9 cellular contexts compared by ENCODE assay signal in the genomic region with DNA sequence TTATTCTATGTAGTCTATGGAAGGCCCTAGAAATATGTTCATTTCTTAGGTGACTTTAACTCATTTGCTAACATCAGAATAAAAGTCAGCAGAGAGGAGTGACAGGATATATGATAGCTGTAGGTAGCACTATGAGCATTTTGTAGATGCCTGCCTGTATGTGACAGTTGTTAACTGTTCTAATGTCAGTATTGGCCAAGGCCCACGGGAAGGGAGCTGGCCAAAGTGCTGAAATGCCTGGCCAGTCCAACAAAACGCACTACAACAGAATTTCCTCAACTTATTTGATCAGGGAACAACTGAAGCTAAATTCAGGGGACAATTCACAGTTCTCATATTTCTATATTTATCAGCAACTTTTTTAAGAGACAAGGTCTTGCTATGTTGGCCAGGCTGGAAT. TPM values are rescaled to one million over a fixed set of nuclear protein-coding genes. Genes with fewer than 3 reads are reported as not detected.
DNase-seq lines count a peak whose midpoint lies in the region; ATAC-seq, FAIRE-seq and TF ChIP-seq lines count a peak whose summit lies in the region.
"Had no signal": no experiment of that assay in that cellular context is flagged by ENCODE, and none has a peak within 500 bp of the region (broad histone marks: within the 10 kb centered on the region; RNA-seq: fewer than 3 reads in every experiment).

No MANE protein-coding gene starts in this region.

- DNase-seq in GM20000 (ENCODE audit: low spot score) (peak; percentile 29), NB4 (ENCODE audit: low read depth) (peak; percentile 53), K562 (ENCODE audit: extremely low read depth in 1 of 4, low spot score in 3 of 4) (peak in 2 of 4 experiments; percentile 27 to 41), mucosa of descending colon (peak in 2 of 3 donors; percentile 63 to 77), dorsolateral prefrontal cortex (no peak), NCI-H187 treated with DMSO at 0.1 percent for 48 hours (lab: John Stamatoyannopoulos, UW) (no peak)
- no peak for DNase-seq in CD4-positive, alpha-beta T cell
- DNase-seq: effector CD8-positive, alpha-beta T cell; NCI-H1417 treated with DMSO at 0.1 percent for 48 hours had no signal

- 0% methylated on average over 2 of the region's 2 CpGs for WGBS in K562 (ENCODE audit: insufficient coverage, low coverage, missing lambda C conversion rate)

- no peak overlapping the region for H3K4me3 ChIP-seq in NB4 (ENCODE audit: low read depth, low read length)
- no peak overlapping the region for H3K4me3 ChIP-seq in K562
- no peak overlapping the region for H3K4me3 ChIP-seq in mucosa of descending colon
- no peak overlapping the region for H3K4me3 ChIP-seq in dorsolateral prefrontal cortex

- H3K9me3 Mint-ChIP-seq in CD4-positive, alpha-beta T cell, result no peaks in the 10 kb centered on the region

- H3K4me1 ChIP-seq in K562 (replicated peaks in 1 of 2; ENCODE audit: control insufficient read depth in 2 of 2, insufficient read depth in 2 of 2, low read length in 2 of 2), result no peaks in the 10 kb centered on the region
- H3K4me1 ChIP-seq in mucosa of descending colon (ENCODE audit: low read depth), result no peaks in the 10 kb centered on the region

- TF ChIP-seq POLR2A in NB4 (IDR thresholded peaks at IDR 0.05; ENCODE audit: extremely low read depth, insufficient read length) (no peak), K562 (conservative IDR thresholded peaks at IDR 0.05) (no peak)

- ATAC-seq in K562 (peak; percentile 53; the same call in 2 of the 3 replicates), mucosa of descending colon (peak; percentile 83)
- no peak for ATAC-seq in CD4-positive, alpha-beta T cell (ENCODE audit: poor library complexity)

- H3K9me3 ChIP-seq in K562 (replicated peaks; ENCODE audit: control insufficient read depth, insufficient read depth, low read depth, low read length), result no peaks in the 10 kb centered on the region
- no peaks in the 10 kb centered on the region for H3K9me3 ChIP-seq in mucosa of descending colon
- no peaks in the 10 kb centered on the region for H3K9me3 ChIP-seq in CD4-positive, alpha-beta T cell (ENCODE audit: control insufficient read depth, low read length)

- H3K4me3 Mint-ChIP-seq in CD4-positive, alpha-beta T cell, result no peak overlapping the region

- TF ChIP-seq EP300 in K562 (IDR thresholded peaks at IDR 0.05; ENCODE audit: low read length), result no peak

- H3K36me3 ChIP-seq in K562 (ENCODE audit: control insufficient read depth, insufficient read depth, low read length) (no peaks in the 10 kb centered on the region), mucosa of descending colon (ENCODE audit: low read depth) (no peaks in the 10 kb centered on the region)

- H3K27ac ChIP-seq in K562 (ENCODE audit: extremely low read depth, low read depth, low read length), result no peak overlapping the region
- H3K27ac ChIP-seq in dorsolateral prefrontal cortex, result no peak overlapping the region
- H3K27ac ChIP-seq in CD4-positive, alpha-beta T cell (ENCODE audit: low read depth, low read length), result no peak overlapping the region

- no peaks in the 10 kb centered on the region for H3K27me3 ChIP-seq in K562 (ENCODE audit: control insufficient read depth in 2 of 2, insufficient read depth in 2 of 2, low read length in 2 of 2)
- H3K27me3 ChIP-seq in dorsolateral prefrontal cortex, result peaks cover 0 to 16% (median 0%) of the 10 kb centered on the region in 45 donors
- peaks cover 3% of the 10 kb centered on the region for H3K27me3 ChIP-seq in CD4-positive, alpha-beta T cell (ENCODE audit: control insufficient read depth, insufficient read depth, low read length)

- H4K20me1 ChIP-seq in K562 (replicated peaks; ENCODE audit: control insufficient read depth, insufficient read depth, low read length), result no peaks in the 10 kb centered on the region; the same call in 1 of the 2 replicates

- H3K36me3 Mint-ChIP-seq in CD4-positive, alpha-beta T cell (ENCODE audit: low read depth), result no peaks in the 10 kb centered on the region

- intact Hi-C loops in K562 (cut with micrococcal nuclease) (no loop called here), mucosa of descending colon (cut with DNase I, micrococcal nuclease) (no loop called here), dorsolateral prefrontal cortex (cut with DNase I) (no loop called here)
- intact Hi-C loops in CD4-positive, alpha-beta T cell (cut with DNase I, micrococcal nuclease), result no loop called here

- BruUV-seq in K562 (replicated peaks; lab: Mats Ljungman, UMichigan), result no TSS peak

- in situ Hi-C loops in K562 (cut with MboI), result no loop called here

- TF ChIP-seq CTCF in GM20000 (IDR thresholded peaks at IDR 0.05; ENCODE audit: extremely low read depth, missing control alignments) (no peak), NB4 (IDR thresholded peaks at IDR 0.05; ENCODE audit: low read depth, low read length) (no peak), K562 (IDR thresholded peaks at IDR 0.05 in 2 of 3, conservative IDR thresholded peaks at IDR 0.05 in 1 of 3; ENCODE audit: insufficient read depth in 2 of 3, low read depth in 1 of 3, low read length in 3 of 3) (no peak), mucosa of descending colon (IDR thresholded peaks at IDR 0.05) (no peak), dorsolateral prefrontal cortex (IDR thresholded peaks at IDR 0.05 in 54 of 56, conservative IDR thresholded peaks at IDR 0.05 in 2 of 56; ENCODE audit: low read depth in 1 of 56, partially characterized antibody in 56 of 56) (no peak)
- no peak for TF ChIP-seq CTCF in CD4-positive, alpha-beta T cell (IDR thresholded peaks at IDR 0.05)

- no peaks in the 10 kb centered on the region for H3K9me1 ChIP-seq in K562 (ENCODE audit: control insufficient read depth, insufficient read depth, low read length)

- FAIRE-seq in K562 (lab: Jason Lieb, UNC), result peak; percentile 49

- no peak overlapping the region for H3K27ac Mint-ChIP-seq in CD4-positive, alpha-beta T cell

- POLR2A ChIA-PET in K562 (lab: Yijun Ruan, JAX), result interaction anchor here (0.9 to 1.1 kb wide), 4 partner anchors 11 to 181 kb away, joined by 3 to 4 read pairs (median 3); no protein-coding TSS in a partner anchor
- POLR2A ChIA-PET in CD4-positive, alpha-beta T cell (lab: Charles Lee), result no interaction called here

- peaks cover 47% of the 10 kb centered on the region for H3K27me3 Mint-ChIP-seq in CD4-positive, alpha-beta T cell

- no peaks in the 10 kb centered on the region for H3K79me2 ChIP-seq in K562 (ENCODE audit: control insufficient read depth, insufficient read depth, low read length)

- H3K4me2 ChIP-seq in K562 (ENCODE audit: insufficient read depth, low read length), result no peak overlapping the region

- H3K9ac ChIP-seq in K562 (ENCODE audit: insufficient read depth in 1 of 2, low read depth in 2 of 2, low read length in 2 of 2), result no peak overlapping the region

- TF ChIP-seq RAD21 in K562 (CRISPR knock-in tag; conservative IDR thresholded peaks at IDR 0.05 in 1 of 2, IDR thresholded peaks at IDR 0.05 in 1 of 2), result no peak

- CTCF ChIA-PET in K562 (lab: Yijun Ruan, JAX; ENCODE audit: low intra/inter-chr PET ratio), result no interaction called here
- CTCF ChIA-PET in CD4-positive, alpha-beta T cell (lab: Charles Lee), result no interaction called here

- H2AFZ ChIP-seq in K562 (ENCODE audit: low read depth, low read length), result no peak overlapping the region

- peaks cover 8% of the 10 kb centered on the region for H3K4me1 Mint-ChIP-seq in CD4-positive, alpha-beta T cell (ENCODE audit: low read depth)

TF ChIP-seq in K562, 482 proteins besides CTCF, POLR2A, EP300 and RAD21 (continues in another document):
- TF ChIP-seq ZNF830 (CRISPR knock-in tag; IDR thresholded peaks at IDR 0.05) (no peak), NR4A1 (CRISPR knock-in tag; IDR thresholded peaks at IDR 0.05) (no peak), NR4A1 (tag; IDR thresholded peaks at IDR 0.05) (no peak), SMARCB1 (IDR thresholded peaks at IDR 0.05; ENCODE audit: insufficient read length, low read depth) (no peak)

RNA-seq across cellular contexts. Expression of a gene that starts 20.8 kb away (rescaled TPM):
- total RNA-seq in K562 (2011; cell fraction: chromatin; rRNA removed; ENCODE audit: low replicate concordance), result not detected in 2 replicates
- total RNA-seq in K562 (2011; cell fraction: nucleolus; rRNA removed), result not detected in 2 replicates
- not detected in 2 replicates for total RNA-seq in K562 (2011; cell fraction: nucleoplasm; rRNA removed)
- 0.05 TPM in 1 of 2 replicates, not detected in the other for total RNA-seq in K562 (2014; rRNA removed)
- total RNA-seq in K562 (2014; rRNA removed; fragmentation: Illumina TruSeq; extraction: Trizol), result not detected in 2 replicates
- total RNA-seq in K562 (2015; rRNA removed; fragmentation: Illumina TruSeq; extraction: Trizol), result not detected in 2 replicates
- total RNA-seq in K562 (2021), result not detected in 2 replicates
- not detected in 2 replicates for polyA plus RNA-seq in K562 (2011; rRNA removed)
- polyA plus RNA-seq in K562 (2011; cell fraction: cytosol; rRNA removed), result not detected in 2 replicates
- not detected in 2 replicates for polyA plus RNA-seq in K562 (2011; cell fraction: nucleus; rRNA removed)
- polyA plus RNA-seq in K562 (2012), result 0.01 and 0.03 TPM in 2 replicates
- polyA plus RNA-seq in K562 (2014; fragmentation: Illumina TruSeq; extraction: Trizol), result not detected in 2 replicates
- not detected for polyA plus RNA-seq in K562 (2014; fragmentation: Nextera tagmentation; extraction: Ambion mirVana)
- polyA plus RNA-seq in K562 (2014; rRNA removed), result not detected in 2 replicates
- polyA minus RNA-seq in K562 (2011; rRNA and poly(A)+ RNA removed), result not detected in 2 replicates
- polyA minus RNA-seq in K562 (2011; cell fraction: cytosol; rRNA and poly(A)+ RNA removed), result not detected in 2 replicates
- polyA minus RNA-seq in K562 (2011; cell fraction: nucleus; rRNA and poly(A)+ RNA removed), result not detected in 2 replicates
- total RNA-seq in mucosa of descending colon, result 1 to 10 TPM in 1 of 3 donors, under 1 TPM in 2; 0.54 to 1.2 (median 0.58) TPM
- 10 to 100 TPM in 76 of 120 experiments, 1 to 10 TPM in 44; 1.6 to 41.2 (median 11.3) TPM for total RNA-seq in dorsolateral prefrontal cortex
- under 1 TPM; 0.03 to 0.08 TPM for total RNA-seq in CD4-positive, alpha-beta T cell

Comparison
In these comparisons a context has a peak if more than half of its experiments do, and no peak if none do; other contexts are left out.
1. DNase-seq: peak in GM20000 (single experiment), NB4 (single experiment) and mucosa of descending colon (2 of 3); none in dorsolateral prefrontal cortex (0 of 10), CD4-positive, alpha-beta T cell (0 of 10) and NCI-H187 treated with DMSO at 0.1 percent for 48 hours (single experiment).